Comparison of ENCODE assay signal across 12 cellular contexts in genomic region chr1:3222042-3222692, GRCh38.
DNase-seq lines count a peak whose midpoint lies in the region; ATAC-seq, FAIRE-seq and TF ChIP-seq lines count a peak whose summit lies in the region.
"Had no signal": no experiment of that assay in that cellular context is flagged by ENCODE, and none has a peak within 500 bp of the region (broad histone marks: within the 10 kb centered on the region; RNA-seq: fewer than 3 reads in every experiment).

No MANE protein-coding gene starts in this region.

- H2AK5ac ChIP-seq in H1 (ENCODE audit: low read depth, low read length): no peak overlapping the region

- no peaks in the 10 kb centered on the region for H3K9me3 ChIP-seq in H1 (ENCODE audit: insufficient read depth in 2 of 2, low read depth in 1 of 2, low read length in 1 of 2)

- H3K4me1 Mint-ChIP-seq in GM23338 (peaks cover 16% of the 10 kb centered on the region), progenitor cell of endocrine pancreas (ENCODE audit: low read depth) (peaks cover 69% of the 10 kb centered on the region)
- H3K4me1 Mint-ChIP-seq in activated naive CD8-positive, alpha-beta T cell treated with anti-CD3 and anti-CD28 coated beads, Interleukin-2, amount 50 U/mL, for 24 hours: peaks cover 2% of the 10 kb centered on the region

- H3K27me3 Mint-ChIP-seq in GM23338 (ENCODE audit: insufficient read depth, low read depth, poor library complexity): peaks cover 18% of the 10 kb centered on the region
- H3K27me3 Mint-ChIP-seq in progenitor cell of endocrine pancreas: no peaks in the 10 kb centered on the region
- H3K27me3 Mint-ChIP-seq in activated naive CD8-positive, alpha-beta T cell treated with anti-CD3 and anti-CD28 coated beads, Interleukin-2, amount 50 U/mL, for 24 hours: no peaks in the 10 kb centered on the region

- H3K27ac Mint-ChIP-seq in GM23338 (no peak overlapping the region), progenitor cell of endocrine pancreas (peak overlapping the region; percentile 92)
- no peak overlapping the region for H3K27ac Mint-ChIP-seq in activated naive CD8-positive, alpha-beta T cell treated with anti-CD3 and anti-CD28 coated beads, Interleukin-2, amount 50 U/mL, for 24 hours
- H3K27ac Mint-ChIP-seq: naive B cell had no signal

- ATAC-seq in GM23338 (peak; percentile 40), HG02588 (IDR thresholded peaks at IDR 0.05; ENCODE audit: unreplicated experiment) (no peak), GM18517 (IDR thresholded peaks at IDR 0.05; ENCODE audit: unreplicated experiment) (no peak), left lobe of liver (no peak)
- ATAC-seq in activated naive CD8-positive, alpha-beta T cell treated with anti-CD3 and anti-CD28 coated beads, Interleukin-2, amount 50 U/mL, for 24 hours: no peak

- no peak for FAIRE-seq in H1 (lab: Jason Lieb, UNC)
- FAIRE-seq: endothelial cell of umbilical vein had no signal

- H3K4me3 ChIP-seq in GM23338: no peak overlapping the region
- H3K4me3 ChIP-seq in H1 (ENCODE audit: extremely low read depth in 1 of 4, insufficient read depth in 2 of 4, low read depth in 3 of 4, low read length in 4 of 4): no peak overlapping the region

- WGBS in H1 (ENCODE audit: extremely low coverage in 1 of 2, insufficient coverage in 1 of 2, insufficient read length in 1 of 2, insufficient replicate concordance in 2 of 2, low coverage in 1 of 2, low lambda C conversion rate in 2 of 2, missing lambda C conversion rate in 1 of 2), 2 experiments: 70% methylated on average over 15 of the region's 16 CpGs; no CpG with 5 or more reads in 1 of the 2 experiments

- H2BK120ac ChIP-seq in H1 (replicated peaks; ENCODE audit: low read depth, low read length): no peak overlapping the region

- H3K36me3 Mint-ChIP-seq in GM23338 (ENCODE audit: low read depth): no peaks in the 10 kb centered on the region
- H3K36me3 Mint-ChIP-seq in progenitor cell of endocrine pancreas (ENCODE audit: insufficient read depth): no peaks in the 10 kb centered on the region
- no peaks in the 10 kb centered on the region for H3K36me3 Mint-ChIP-seq in activated naive CD8-positive, alpha-beta T cell treated with anti-CD3 and anti-CD28 coated beads, Interleukin-2, amount 50 U/mL, for 24 hours (ENCODE audit: low read depth)
- H3K36me3 Mint-ChIP-seq: naive B cell had no signal

- H3K4me1 ChIP-seq in GM23338 (ENCODE audit: insufficient read depth): no peaks in the 10 kb centered on the region
- H3K4me1 ChIP-seq in H1 (replicated peaks in 1 of 4; ENCODE audit: control insufficient read depth in 3 of 4, insufficient read depth in 4 of 4, low read length in 3 of 4): peaks cover 0 to 7% (median 4%) of the 10 kb centered on the region in 4 experiments; a peak in 4 of 7 replicates

- H2BK15ac ChIP-seq in H1 (ENCODE audit: low read length): no peak overlapping the region

- H3K4me2 ChIP-seq in GM23338 (no peak overlapping the region), H1 (ENCODE audit: insufficient read depth in 1 of 2, low read depth in 2 of 2, low read length in 2 of 2) (no peak overlapping the region)

- H3K27me3 ChIP-seq in GM23338 (ENCODE audit: insufficient read depth): no peaks in the 10 kb centered on the region
- H3K27me3 ChIP-seq in H1 (replicated peaks in 1 of 4; ENCODE audit: control insufficient read depth in 3 of 4, extremely low read depth in 1 of 4, insufficient read depth in 3 of 4, low read length in 3 of 4): no peaks in the 10 kb centered on the region; a peak in 1 of 7 replicates

- H3K9ac ChIP-seq in H1 (replicated peaks in 1 of 4; ENCODE audit: extremely low read depth in 1 of 4, low read depth in 3 of 4, low read length in 3 of 4): no peak overlapping the region

- no peak overlapping the region for H3K4me3 Mint-ChIP-seq in GM23338
- H3K4me3 Mint-ChIP-seq in progenitor cell of endocrine pancreas (ENCODE audit: low read depth): no peak overlapping the region
- no peak overlapping the region for H3K4me3 Mint-ChIP-seq in activated naive CD8-positive, alpha-beta T cell treated with anti-CD3 and anti-CD28 coated beads, Interleukin-2, amount 50 U/mL, for 24 hours

- CTCF ChIA-PET in H1 (lab: Charles Lee; ENCODE audit: partially characterized antibody): interaction anchor here (0.6 to 1.4 kb wide), 2 partner anchors 38 to 202 kb away, joined by 3 read pairs; no protein-coding TSS in a partner anchor

- TF ChIP-seq CTCF in GM23338 (conservative IDR thresholded peaks at IDR 0.05; ENCODE audit: low read depth in 2 of 2) (no peak), H1 (IDR thresholded peaks at IDR 0.05; ENCODE audit: control extremely low read depth in 1 of 3, insufficient read depth in 1 of 3, low read depth in 1 of 3, low read length in 3 of 3) (no peak), progenitor cell of endocrine pancreas (IDR thresholded peaks at IDR 0.05; ENCODE audit: unreplicated experiment) (no peak)

- H3K23me2 ChIP-seq in H1 (ENCODE audit: low read depth, low read length): no peaks in the 10 kb centered on the region

- H2AFZ ChIP-seq in GM23338 (no peak overlapping the region), H1 (ENCODE audit: low read length) (no peak overlapping the region)

- H3K79me1 ChIP-seq in H1 (ENCODE audit: low read depth, low read length): no peaks in the 10 kb centered on the region

- no peak overlapping the region for H3K4ac ChIP-seq in H1 (replicated peaks; ENCODE audit: insufficient read length, low read depth, low read length)

- no peak overlapping the region for H4K91ac ChIP-seq in H1 (replicated peaks; ENCODE audit: insufficient read length, low read length)

- H3K36me3 ChIP-seq in GM23338 (ENCODE audit: insufficient read depth) (no peaks in the 10 kb centered on the region), H1 (ENCODE audit: control insufficient read depth in 2 of 4, insufficient read depth in 4 of 4, low read length in 3 of 4) (no peaks in the 10 kb centered on the region)

- no peak for TF ChIP-seq RAD21 in H1 (IDR thresholded peaks at IDR 0.05 in 1 of 2, conservative IDR thresholded peaks at IDR 0.05 in 1 of 2; ENCODE audit: low read depth in 2 of 2, low read length in 2 of 2)

- H3K14ac ChIP-seq in H1 (ENCODE audit: insufficient read length): no peak overlapping the region

- no peaks in the 10 kb centered on the region for H3K9me2 ChIP-seq in GM23338 (ENCODE audit: insufficient read depth)

- POLR2A ChIA-PET in H1 (lab: Charles Lee; ENCODE audit: partially characterized antibody): no interaction called here

- no peaks in the 10 kb centered on the region for H4K20me1 ChIP-seq in GM23338 (replicated peaks; ENCODE audit: insufficient read depth)
- H4K20me1 ChIP-seq in H1 (replicated peaks in 1 of 2; ENCODE audit: control insufficient read depth in 1 of 2, insufficient read depth in 2 of 2, low read length in 2 of 2): no peaks in the 10 kb centered on the region

- no peak overlapping the region for H2BK12ac ChIP-seq in H1 (ENCODE audit: low read depth, low read length)

- H3K23ac ChIP-seq in H1 (ENCODE audit: insufficient read length): no peak overlapping the region

- peak overlapping the region; percentile 19; the same call in 1 of the 2 replicates for H3K18ac ChIP-seq in H1 (ENCODE audit: extremely low read depth, low read length)

- peak overlapping the region; percentile 35; the same call in 1 of the 2 replicates for H4K8ac ChIP-seq in H1 (ENCODE audit: extremely low read depth, insufficient read depth, low read length)

- H4K5ac ChIP-seq in H1 (ENCODE audit: insufficient read length, low read depth, low read length): no peak overlapping the region

- TF ChIP-seq POLR2A in H1 (IDR thresholded peaks at IDR 0.05; ENCODE audit: control extremely low read depth in 1 of 2, low read depth in 2 of 2, low read length in 2 of 2): no peak

- H3F3A ChIP-seq in GM23338 (replicated peaks; ENCODE audit: low read depth): no peaks in the 10 kb centered on the region

- H2BK5ac ChIP-seq in H1 (ENCODE audit: low read depth, low read length): no peak overlapping the region

- no peak overlapping the region for H3K56ac ChIP-seq in H1 (replicated peaks; ENCODE audit: insufficient read length, low read depth, low read length)

- no peaks in the 10 kb centered on the region for H3K79me2 ChIP-seq in GM23338 (replicated peaks; ENCODE audit: insufficient read depth)
- no peaks in the 10 kb centered on the region for H3K79me2 ChIP-seq in H1 (ENCODE audit: control insufficient read depth in 1 of 2, insufficient read depth in 2 of 2, low read length in 2 of 2)

- no peak for DNase-seq in GM23338 (ENCODE audit: low spot score)
- DNase-seq in NOMO-1 (lab: John Stamatoyannopoulos, UW; ENCODE audit: unreplicated experiment in 2 of 2): peak; percentile 55 to 56
- DNase-seq in H1 (ENCODE audit: low read depth in 1 of 2, low spot score in 2 of 2): no peak
- DNase-seq in progenitor cell of endocrine pancreas (ENCODE audit: low spot score, unreplicated experiment): peak; percentile 54
- no peak for DNase-seq in activated naive CD8-positive, alpha-beta T cell treated with anti-CD3 and anti-CD28 coated beads, Interleukin-2, amount 50 U/mL, for 24 hours
- DNase-seq in left lobe of liver (ENCODE audit: low spot score): no peak
- DNase-seq: activated T-cell treated with anti-CD3 and anti-CD28 coated beads for 4 hours, amniotic stem cell, naive B cell had no signal

- no peak overlapping the region for H3K27ac ChIP-seq in GM23338 (ENCODE audit: low read depth)
- H3K27ac ChIP-seq in H1 (ENCODE audit: low read depth, low read length): no peak overlapping the region

- no peak for TF ChIP-seq EP300 in H1 (IDR thresholded peaks at IDR 0.05; ENCODE audit: borderline replicate concordance in 1 of 2, low read depth in 2 of 2, low read length in 2 of 2)

- H3K9me3 Mint-ChIP-seq in GM23338 (no peaks in the 10 kb centered on the region; the same call in 2 of the 3 replicates), progenitor cell of endocrine pancreas (ENCODE audit: low read depth) (no peaks in the 10 kb centered on the region)
- H3K9me3 Mint-ChIP-seq in activated naive CD8-positive, alpha-beta T cell treated with anti-CD3 and anti-CD28 coated beads, Interleukin-2, amount 50 U/mL, for 24 hours: no peaks in the 10 kb centered on the region
- H3K9me3 Mint-ChIP-seq: naive B cell had no signal

- no peak overlapping the region for H2BK20ac ChIP-seq in H1 (ENCODE audit: low read length)

TF ChIP-seq in GM23338, 12 proteins besides CTCF, POLR2A, EP300 and RAD21 (continues in another document):
- TF ChIP-seq NANOG (IDR thresholded peaks at IDR 0.05; ENCODE audit: borderline replicate concordance): no peak
- TF ChIP-seq ZNF114 (CRISPR knock-in tag; IDR thresholded peaks at IDR 0.05): no peak
- no peak for TF ChIP-seq EZH2 (IDR thresholded peaks at IDR 0.05; ENCODE audit: low read depth, unreplicated experiment)

TF ChIP-seq in H1, 55 proteins besides CTCF, POLR2A, EP300 and RAD21 (continues in another document):
- TF ChIP-seq KDM4A (IDR thresholded peaks at IDR 0.05; ENCODE audit: low read depth, low read length, severe bottlenecking): no peak
- no peak for TF ChIP-seq TCF12 (IDR thresholded peaks at IDR 0.05; ENCODE audit: low read depth, low read length)
- no peak for TF ChIP-seq GABPA (IDR thresholded peaks at IDR 0.05; ENCODE audit: borderline replicate concordance, insufficient read depth, low read length)

Comparison
In these comparisons a context has a peak if more than half of its experiments do, and no peak if none do; other contexts are left out.
1. DNase-seq: peak in NOMO-1 (2 of 2) and progenitor cell of endocrine pancreas (single experiment); none in GM23338 (single experiment), H1 (0 of 2), activated naive CD8-positive, alpha-beta T cell treated with anti-CD3 and anti-CD28 coated beads, Interleukin-2, amount 50 U/mL, for 24 hours (single experiment) and left lobe of liver (single experiment).